1 cellular context compared by ENCODE assay signal in genomic region chr7:134362587-134363483, GRCh38.
TF ChIP-seq lines count a peak whose summit lies in the region.

No MANE protein-coding gene starts in this region.

TF ChIP-seq in HepG2, 621 proteins besides CTCF, POLR2A, EP300 and RAD21 (continued from another document and continues in another):
- no peak for TF ChIP-seq DZIP1 (CRISPR knock-in tag; IDR thresholded peaks at IDR 0.05)
- TF ChIP-seq ZBTB25 (CRISPR knock-in tag; IDR thresholded peaks at IDR 0.05): peak; percentile 63; the same call in 1 of the 2 replicates
- no peak for TF ChIP-seq SOX6 (IDR thresholded peaks at IDR 0.05)
- peak; percentile 84 for TF ChIP-seq SOX6 (CRISPR knock-in tag; IDR thresholded peaks at IDR 0.05)
- TF ChIP-seq HIC2 (CRISPR knock-in tag; IDR thresholded peaks at IDR 0.05; ENCODE audit: low read depth): no peak
- no peak for TF ChIP-seq SP140L (CRISPR knock-in tag; IDR thresholded peaks at IDR 0.05; ENCODE audit: borderline replicate concordance)
- TF ChIP-seq RCOR2 (CRISPR knock-in tag; IDR thresholded peaks at IDR 0.05): no peak
- TF ChIP-seq USF2 (IDR thresholded peaks at IDR 0.05; ENCODE audit: low read depth, low read length): no peak
- TF ChIP-seq USF2 (CRISPR knock-in tag; IDR thresholded peaks at IDR 0.05; ENCODE audit: borderline replicate concordance): no peak
- peak; percentile 40 for TF ChIP-seq SALL1 (CRISPR knock-in tag; IDR thresholded peaks at IDR 0.05)
- no peak for TF ChIP-seq TERF1 (CRISPR knock-in tag; IDR thresholded peaks at IDR 0.05)
- 0 out of 2 replicates have a peak, but pooled peaks have one; percentile 23 for TF ChIP-seq RXRB (CRISPR knock-in tag; IDR thresholded peaks at IDR 0.05; ENCODE audit: borderline replicate concordance)
- 0 out of 2 replicates have a peak, but pooled peaks have one; percentile 14 for TF ChIP-seq KDM4B (CRISPR knock-in tag; IDR thresholded peaks at IDR 0.05)
- no peak for TF ChIP-seq GLMP (CRISPR knock-in tag; IDR thresholded peaks at IDR 0.05; ENCODE audit: borderline replicate concordance)
- TF ChIP-seq GTF3A (CRISPR knock-in tag; conservative IDR thresholded peaks at IDR 0.05): no peak
- peak; percentile 71 for TF ChIP-seq HMG20A (CRISPR knock-in tag; IDR thresholded peaks at IDR 0.05; ENCODE audit: borderline replicate concordance)
- no peak for TF ChIP-seq YY1 (IDR thresholded peaks at IDR 0.05; ENCODE audit: insufficient read depth, insufficient replicate concordance, low read depth, low read length)
- no peak for TF ChIP-seq HOMEZ (CRISPR knock-in tag; IDR thresholded peaks at IDR 0.05; ENCODE audit: low read depth)
- TF ChIP-seq NR2C2 (CRISPR knock-in tag; IDR thresholded peaks at IDR 0.05; ENCODE audit: borderline replicate concordance): peak; percentile 35; the same call in 1 of the 2 replicates
- 0 out of 2 replicates have a peak, but pooled peaks have one; percentile 17 for TF ChIP-seq BCL6 (CRISPR knock-in tag; IDR thresholded peaks at IDR 0.05)
- no peak for TF ChIP-seq ZNF275 (CRISPR knock-in tag; IDR thresholded peaks at IDR 0.05; ENCODE audit: borderline replicate concordance)
- TF ChIP-seq ZMAT3 (CRISPR knock-in tag; conservative IDR thresholded peaks at IDR 0.05): no peak
- no peak for TF ChIP-seq ARID4A (CRISPR knock-in tag; IDR thresholded peaks at IDR 0.05; ENCODE audit: borderline replicate concordance)
- TF ChIP-seq SOX5 (CRISPR knock-in tag; IDR thresholded peaks at IDR 0.05; ENCODE audit: borderline replicate concordance): peak; percentile 41; the same call in 1 of the 2 replicates
- peak; percentile 35; the same call in 1 of the 2 replicates for TF ChIP-seq TBX3 (IDR thresholded peaks at IDR 0.05; ENCODE audit: borderline replicate concordance)
- TF ChIP-seq KAT8 (CRISPR knock-in tag; IDR thresholded peaks at IDR 0.05): peak; percentile 54; the same call in 1 of the 2 replicates
- no peak for TF ChIP-seq ZFP36L2 (CRISPR knock-in tag; IDR thresholded peaks at IDR 0.05)
- no peak for TF ChIP-seq KDM6A (CRISPR knock-in tag; IDR thresholded peaks at IDR 0.05; ENCODE audit: low read depth)
- no peak for TF ChIP-seq FOXP4 (CRISPR knock-in tag; IDR thresholded peaks at IDR 0.05)
- TF ChIP-seq ZFP82 (CRISPR knock-in tag; IDR thresholded peaks at IDR 0.05; ENCODE audit: borderline replicate concordance): no peak
- TF ChIP-seq ZBTB44 (CRISPR knock-in tag; IDR thresholded peaks at IDR 0.05): no peak
- TF ChIP-seq PCBP2 (optimal IDR thresholded peaks at IDR 0.05; ENCODE audit: low read depth, low read length, poor library complexity, severe bottlenecking): no peak
- TF ChIP-seq SMYD3 (CRISPR knock-in tag; IDR thresholded peaks at IDR 0.05): no peak
